22 cellular contexts compared by ENCODE assay signal in the genomic region with DNA sequence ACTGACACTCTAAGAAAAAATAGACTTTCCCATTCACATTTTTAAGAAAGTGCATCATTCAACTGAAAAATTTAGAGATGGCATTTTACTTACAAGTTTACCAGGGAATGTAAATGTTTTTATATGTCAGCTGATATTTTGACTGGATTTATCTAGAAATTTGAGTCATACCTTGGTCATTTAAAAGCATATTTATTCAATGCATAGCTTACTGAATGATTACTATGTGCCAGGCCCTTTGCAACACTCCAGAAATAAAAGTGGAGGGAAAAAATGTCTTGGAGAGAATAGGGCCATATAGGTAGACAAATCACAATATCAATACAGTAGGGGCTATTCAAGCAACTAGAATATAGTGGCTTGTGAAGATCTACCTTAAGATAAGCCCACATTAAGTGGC.
DNase-seq lines count a peak whose midpoint lies in the region; ATAC-seq and TF ChIP-seq lines count a peak whose summit lies in the region.
"Had no signal": no experiment of that assay in that cellular context is flagged by ENCODE, and none has a peak within 500 bp of the region (broad histone marks: within the 10 kb centered on the region; RNA-seq: fewer than 3 reads in every experiment).

No MANE protein-coding gene starts in this region.

- H3K27ac ChIP-seq in HCT116 (ENCODE audit: low read depth, low read length) (no peak overlapping the region), smooth muscle cell (ENCODE audit: low read depth) (peak overlapping the region; percentile 22), adrenal gland (no peak overlapping the region)
- H3K27ac ChIP-seq: RWPE1 had no signal

- H3K9me2 ChIP-seq in HCT116 (ENCODE audit: insufficient read depth): no peaks in the 10 kb centered on the region

- no peaks in the 10 kb centered on the region for H3K36me3 ChIP-seq in HCT116 (ENCODE audit: control insufficient read depth in 1 of 2, insufficient read depth in 2 of 2, low read length in 2 of 2)
- H3K36me3 ChIP-seq in smooth muscle cell (ENCODE audit: low read depth): peaks cover 4% of the 10 kb centered on the region
- H3K36me3 ChIP-seq in adrenal gland (replicated peaks in 1 of 2): no peaks in the 10 kb centered on the region
- H3K36me3 ChIP-seq: BE2C, MG63 had no signal

- peaks cover 24% of the 10 kb centered on the region for H3K9me3 Mint-ChIP-seq in mesothelial cell of epicardium

- H3K9ac ChIP-seq in HCT116 (ENCODE audit: low read length) (no peak overlapping the region), smooth muscle cell (ENCODE audit: low read depth) (no peak overlapping the region)

- H3K36me3 Mint-ChIP-seq in mesothelial cell of epicardium: peaks cover 2% of the 10 kb centered on the region
- H3K36me3 Mint-ChIP-seq: CD14-positive monocyte had no signal

- TF ChIP-seq CTCF in HCT116 (IDR thresholded peaks at IDR 0.05 in 2 of 3, conservative IDR thresholded peaks at IDR 0.05 in 1 of 3; ENCODE audit: borderline replicate concordance in 1 of 3, insufficient read depth in 1 of 3, low read depth in 2 of 3, low read length in 2 of 3) (no peak), fibroblast of the aortic adventitia (IDR thresholded peaks at IDR 0.05; ENCODE audit: insufficient read depth, low read length) (no peak), smooth muscle cell (IDR thresholded peaks at IDR 0.05; ENCODE audit: borderline replicate concordance, insufficient read depth, poor library complexity, severe bottlenecking) (no peak), adrenal gland (IDR thresholded peaks at IDR 0.05) (no peak), mesothelial cell of epicardium (IDR thresholded peaks at IDR 0.05; ENCODE audit: unreplicated experiment) (no peak)

- BruUV-seq in HCT116 (replicated peaks; lab: Mats Ljungman, UMichigan): no TSS peak

- no peaks in the 10 kb centered on the region for H3K79me2 ChIP-seq in HCT116 (ENCODE audit: insufficient read depth, low read length)
- H3K79me2 ChIP-seq in smooth muscle cell (ENCODE audit: low read depth): peaks cover 100% of the 10 kb centered on the region

- no peak for ATAC-seq in HCT116

- TF ChIP-seq POLR2A in HCT116 (IDR thresholded peaks at IDR 0.05; ENCODE audit: borderline replicate concordance, extremely low read depth, insufficient read depth, insufficient read length) (no peak), adrenal gland (IDR thresholded peaks at IDR 0.05) (no peak)

- H2AFZ ChIP-seq in HCT116 (ENCODE audit: low read depth, low read length, poor library complexity, severe bottlenecking) (peak overlapping the region; percentile 72), smooth muscle cell (ENCODE audit: low read depth) (no peak overlapping the region)

- H3K4me2 ChIP-seq in HCT116 (ENCODE audit: low read length): no peak overlapping the region
- H3K4me2 ChIP-seq in smooth muscle cell: peak overlapping the region; percentile 48

- H3K4me3 Mint-ChIP-seq in mesothelial cell of epicardium: no peak overlapping the region
- H3K4me3 Mint-ChIP-seq: CD14-positive monocyte, HFFc6 had no signal

- H3K27ac Mint-ChIP-seq in mesothelial cell of epicardium: no peak overlapping the region
- H3K27ac Mint-ChIP-seq: CD14-positive monocyte, HFFc6 had no signal

- intact Hi-C loops in HCT116 (cut with micrococcal nuclease) (no loop called here), adrenal gland (cut with DNase I) (no loop called here)

- RAD21 ChIA-PET in HCT116 (lab: Charles Lee; ENCODE audit: low non-redundant PET in 1 of 2, low total read pairs in 2 of 2, uncharacterized antibody in 2 of 2, unreplicated experiment in 2 of 2): no interaction called here

- H3K4me1 Mint-ChIP-seq in mesothelial cell of epicardium: no peaks in the 10 kb centered on the region
- H3K4me1 Mint-ChIP-seq: CD14-positive monocyte had no signal

- H3K9me3 ChIP-seq in HCT116 (ENCODE audit: control insufficient read depth in 1 of 2, insufficient read depth in 1 of 2, low read depth in 1 of 2, low read length in 2 of 2) (no peaks in the 10 kb centered on the region; a peak in 1 of 4 replicates), smooth muscle cell (replicated peaks; ENCODE audit: low read depth) (no peaks in the 10 kb centered on the region), adrenal gland (replicated peaks in 1 of 3) (no peaks in the 10 kb centered on the region)
- H3K9me3 ChIP-seq: BE2C, MG63 had no signal

- DNase-seq in HCT116 (ENCODE audit: low read depth, low spot score): no peak
- DNase-seq in amniotic stem cell (lab: John Stamatoyannopoulos, UW): peak; percentile 42
- DNase-seq in fibroblast of the aortic adventitia (ENCODE audit: low read depth): peak; percentile 30
- DNase-seq in smooth muscle cell (lab: John Stamatoyannopoulos, UW; ENCODE audit: unreplicated experiment): no peak
- no peak for DNase-seq in adrenal gland
- DNase-seq in mesothelial cell of epicardium (ENCODE audit: low spot score in 2 of 2, unreplicated experiment in 2 of 2): no peak
- DNase-seq in NCI-H1930 (lab: John Stamatoyannopoulos, UW): no peak
- DNase-seq: BE2C, DMS153, DND-41, HFFc6, KG1, MG63, NCI-H1105 treated with DMSO at 0.1 percent for 48 hours, NCI-H146, NCI-H2029 treated with DMSO at 0.1 percent for 48 hours, NCI-H446 treated with DMSO at 0.1 percent for 48 hours, NCI-H526, SHP77, SW 1271 had no signal

- H3K4me3 ChIP-seq in HCT116 (replicated peaks in 1 of 2; ENCODE audit: low read depth in 1 of 2, low read length in 2 of 2) (no peak overlapping the region), fibroblast of the aortic adventitia (ENCODE audit: low read depth, low read length) (no peak overlapping the region), smooth muscle cell (no peak overlapping the region), adrenal gland (no peak overlapping the region)
- H3K4me3 ChIP-seq: MG63 had no signal

- H4K20me1 ChIP-seq in HCT116 (ENCODE audit: insufficient read depth) (no peaks in the 10 kb centered on the region), smooth muscle cell (ENCODE audit: low read depth) (peaks cover 100% of the 10 kb centered on the region)

- CTCF ChIA-PET in HCT116 (lab: Charles Lee): interaction anchor here (1.3 kb wide), 1 partner anchor 98 kb away, joined by 3 read pairs; a partner anchor contains a TSS

- TF ChIP-seq RAD21 in HCT116 (IDR thresholded peaks at IDR 0.05; ENCODE audit: low read depth): no peak

- H3K4me1 ChIP-seq in HCT116 (ENCODE audit: control insufficient read depth in 1 of 2, insufficient read depth in 2 of 2, low read length in 2 of 2) (no peaks in the 10 kb centered on the region), smooth muscle cell (ENCODE audit: low read depth) (no peaks in the 10 kb centered on the region), adrenal gland (replicated peaks in 1 of 2) (no peaks in the 10 kb centered on the region)
- H3K4me1 ChIP-seq: BE2C had no signal

- POLR2A ChIA-PET in HCT116 (lab: Charles Lee): no interaction called here

- peaks cover 4% of the 10 kb centered on the region for H3F3A ChIP-seq in smooth muscle cell (ENCODE audit: low read depth)

- H3K27me3 Mint-ChIP-seq in mesothelial cell of epicardium (ENCODE audit: low read depth): no peaks in the 10 kb centered on the region

- no peaks in the 10 kb centered on the region for H3K27me3 ChIP-seq in HCT116 (ENCODE audit: insufficient read depth, low read length)
- H3K27me3 ChIP-seq in smooth muscle cell (ENCODE audit: low read depth): no peaks in the 10 kb centered on the region
- H3K27me3 ChIP-seq in adrenal gland: no peaks in the 10 kb centered on the region
- H3K27me3 ChIP-seq: BE2C, MG63 had no signal

TF ChIP-seq in HCT116, 20 proteins besides CTCF, POLR2A, EP300 and RAD21 (continues in another document):
- TF ChIP-seq ELF1 (IDR thresholded peaks at IDR 0.05; ENCODE audit: borderline replicate concordance, low read depth) (no peak), EZH2phosphoT487 (IDR thresholded peaks at IDR 0.05; ENCODE audit: borderline replicate concordance) (no peak), POLR2AphosphoS5 (IDR thresholded peaks at IDR 0.05; ENCODE audit: low read depth, low read length) (no peak), EZH2 (IDR thresholded peaks at IDR 0.05) (no peak), CBX3 (IDR thresholded peaks at IDR 0.05; ENCODE audit: low read depth) (no peak), ZFX (IDR thresholded peaks at IDR 0.05) (no peak), YY1 (IDR thresholded peaks at IDR 0.05; ENCODE audit: extremely low read depth, insufficient replicate concordance, low read depth, low read length) (no peak), SRF (IDR thresholded peaks at IDR 0.05; ENCODE audit: low read depth) (no peak), JUND (IDR thresholded peaks at IDR 0.05) (no peak), FOSL1 (IDR thresholded peaks at IDR 0.05; ENCODE audit: low read depth) (no peak), SIN3A (IDR thresholded peaks at IDR 0.05; ENCODE audit: low read depth) (no peak), ZNF274 (IDR thresholded peaks at IDR 0.05; ENCODE audit: low read depth, low read length) (no peak)
- TF ChIP-seq, protein P1, sequence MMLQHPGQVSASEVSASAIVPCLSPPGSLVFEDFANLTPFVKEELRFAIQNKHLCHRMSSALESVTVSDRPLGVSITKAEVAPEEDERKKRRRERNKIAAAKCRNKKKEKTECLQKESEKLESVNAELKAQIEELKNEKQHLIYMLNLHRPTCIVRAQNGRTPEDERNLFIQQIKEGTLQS (IDR thresholded peaks at IDR 0.05): no peak
- TF ChIP-seq, protein P2, sequence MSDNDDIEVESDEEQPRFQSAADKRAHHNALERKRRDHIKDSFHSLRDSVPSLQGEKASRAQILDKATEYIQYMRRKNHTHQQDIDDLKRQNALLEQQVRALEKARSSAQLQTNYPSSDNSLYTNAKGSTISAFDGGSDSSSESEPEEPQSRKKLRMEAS (IDR thresholded peaks at IDR 0.05): no peak

Comparison
In these comparisons a context has a peak if more than half of its experiments do, and no peak if none do; other contexts are left out.
1. DNase-seq: peak in amniotic stem cell (single experiment) and fibroblast of the aortic adventitia (single experiment); none in HCT116 (single experiment), smooth muscle cell (single experiment), adrenal gland (0 of 7), mesothelial cell of epicardium (0 of 2) and NCI-H1930 (0 of 2).